ENCODE assay signal across 8 cellular contexts in the genomic region with DNA sequence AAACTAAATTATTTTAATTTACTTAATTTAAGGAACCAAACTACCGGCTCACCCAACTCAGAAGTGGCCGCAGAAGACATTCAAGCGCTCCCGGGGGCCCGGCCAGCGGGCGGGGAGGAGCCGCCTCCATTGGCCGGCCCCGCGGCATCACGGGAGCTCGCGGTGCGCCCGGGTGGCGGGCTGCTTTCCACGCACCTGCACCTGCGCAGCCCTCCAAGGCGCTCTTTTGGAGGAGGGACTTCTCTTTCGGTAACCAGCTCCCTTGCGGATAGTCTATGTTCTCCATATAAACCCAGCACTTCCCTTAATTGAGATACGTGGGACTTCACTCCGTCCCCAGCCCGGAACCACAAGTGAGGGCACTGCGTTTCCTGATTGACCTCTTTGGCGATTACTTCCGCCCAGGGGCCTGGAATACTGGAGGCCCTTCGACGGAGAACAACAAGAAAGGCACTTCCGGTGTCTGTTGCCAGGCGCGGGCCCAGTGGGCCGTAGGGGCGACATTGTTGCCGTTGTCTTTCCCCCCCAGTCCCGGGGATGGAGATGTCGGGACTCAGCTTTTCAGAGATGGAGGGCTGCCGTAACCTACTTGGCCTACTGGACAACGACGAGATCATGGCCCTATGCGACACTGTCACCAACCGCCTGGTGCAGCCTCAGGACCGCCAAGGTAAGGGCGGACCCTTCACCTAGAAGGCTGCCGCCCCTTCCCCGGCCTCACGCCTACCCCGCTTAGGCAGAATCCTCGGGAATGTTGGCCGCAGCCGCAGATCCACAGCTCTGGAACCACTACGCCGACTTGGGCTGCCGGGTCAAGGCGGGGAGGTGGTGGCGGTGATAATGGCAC. TPM values are rescaled to one million over a fixed set of nuclear protein-coding genes. Genes with fewer than 3 reads are reported as not detected.
DNase-seq lines count a peak whose midpoint lies in the region; ATAC-seq and TF ChIP-seq lines count a peak whose summit lies in the region.

A gene (plus strand): TSS at position 444 of the 847 bp plus-strand sequence. CDS start 94 bp downstream, at position 538.

- H3K27me3 ChIP-seq in PC-3 (ENCODE audit: low read length): no peaks in the 10 kb centered on the region
- no peaks in the 10 kb centered on the region for H3K27me3 ChIP-seq in mucosa of rectum (ENCODE audit: control insufficient read depth in 2 of 2, insufficient read depth in 2 of 2, low read length in 2 of 2)

- H3K4me3 Mint-ChIP-seq in IgD-negative memory B cell: peak within 1 kb of the TSS; percentile 97 to 100 (median 98)

- H3K36me3 ChIP-seq in PC-3 (ENCODE audit: low read depth, low read length) (peaks cover 9% of the 10 kb centered on the region; the same call in 1 of the 2 replicates), mucosa of rectum (ENCODE audit: control insufficient read depth in 2 of 2, insufficient read depth in 2 of 2, low read length in 2 of 2) (peaks cover 4 to 10% of the 10 kb centered on the region in 2 donors)

- H3K79me2 ChIP-seq in PC-3 (ENCODE audit: low read length): peaks cover 73% of the 10 kb centered on the region

- no peak for TF ChIP-seq CTCF in PC-3 (conservative IDR thresholded peaks at IDR 0.05; ENCODE audit: low read depth, low read length)

- no peaks in the 10 kb centered on the region for H3K9me2 ChIP-seq in PC-3 (replicated peaks; ENCODE audit: low read length)

- no peaks in the 10 kb centered on the region for H3K9me3 Mint-ChIP-seq in IgD-negative memory B cell

- H4K20me1 ChIP-seq in PC-3 (ENCODE audit: low read length): no peaks in the 10 kb centered on the region

- TF ChIP-seq POLR2A in erythroblast (IDR thresholded peaks at IDR 0.05; ENCODE audit: low read length): peak; percentile 93

- H3K27me3 Mint-ChIP-seq in IgD-negative memory B cell: no peaks in the 10 kb centered on the region

- CTCF ChIA-PET in PC-3 (lab: Charles Lee): interaction anchor here (0.6 kb wide), 1 partner anchor 780 kb away, joined by 4 read pairs; no protein-coding TSS in a partner anchor

- H3K4me1 ChIP-seq in PC-3 (ENCODE audit: insufficient read depth, low read length) (peaks cover 17% of the 10 kb centered on the region; the same call in 1 of the 2 replicates), mucosa of rectum (ENCODE audit: control insufficient read depth in 2 of 2, insufficient read depth in 2 of 2, low read length in 2 of 2) (peaks cover 0 to 19% of the 10 kb centered on the region in 2 donors)

- DNase-seq in DMS153 treated with DMSO at 0.1 percent for 48 hours (lab: John Stamatoyannopoulos, UW; ENCODE audit: unreplicated experiment): peak; percentile 91
- peak; percentile 94 for DNase-seq in PC-3
- peak; percentile 82 for DNase-seq in activated T-cell treated with anti-CD3 and anti-CD28 coated beads, Interleukin-2, amount 50 U/mL, for 1 hour
- peak; percentile 93 to 94 for DNase-seq in erythroblast (lab: John Stamatoyannopoulos, UW)
- peak; percentile 48 to 53 for DNase-seq in stimulated activated CD8-positive, alpha-beta memory T cell treated with anti-CD3 and anti-CD28 coated beads, Interleukin-4, amount 100 ng/mL, for 4 hours (ENCODE audit: low read depth in 2 of 2, low spot score in 1 of 2)

- POLR2A ChIA-PET in PC-3 (lab: Charles Lee; ENCODE audit: unreplicated experiment): no interaction called here

- ATAC-seq in GM21576 (IDR thresholded peaks at IDR 0.05; ENCODE audit: unreplicated experiment) (peak; percentile 74), PC-3 (peak; percentile 87)

- H3K9me3 ChIP-seq in PC-3 (ENCODE audit: low read length) (no peaks in the 10 kb centered on the region), mucosa of rectum (ENCODE audit: control insufficient read depth in 2 of 2, low read length in 2 of 2) (no peaks in the 10 kb centered on the region)

- H3K4me3 ChIP-seq in PC-3 (ENCODE audit: low read length): peak within 1 kb of the TSS; percentile 90
- H3K4me3 ChIP-seq in mucosa of rectum (ENCODE audit: low read length in 2 of 2): peak within 1 kb of the TSS; percentile 81 to 98

- H3K4me1 Mint-ChIP-seq in IgD-negative memory B cell: peaks cover 17 to 31% (median 25%) of the 10 kb centered on the region in 3 donors

- H3K4me2 ChIP-seq in PC-3 (ENCODE audit: low read length): peak within 1 kb of the TSS; percentile 82

- H3K9ac ChIP-seq in PC-3 (ENCODE audit: low read length): peak within 1 kb of the TSS; percentile 92
- peak within 1 kb of the TSS; percentile 83 to 99 for H3K9ac ChIP-seq in mucosa of rectum (ENCODE audit: low read depth in 1 of 2, low read length in 2 of 2)

- TSS peak; percentile 59 for BruUV-seq in PC-3 (replicated peaks; lab: Mats Ljungman, UMichigan)

- H3K36me3 Mint-ChIP-seq in IgD-negative memory B cell: no peaks in the 10 kb centered on the region

- peak within 1 kb of the TSS; percentile 90 to 99 (median 99) for H3K27ac Mint-ChIP-seq in IgD-negative memory B cell

- intact Hi-C loops in PC-3 (cut with micrococcal nuclease): loop anchor here (1.0 kb wide), 1 partner anchor 90 kb away; a partner anchor contains a TSS

- no peaks in the 10 kb centered on the region for H3F3A ChIP-seq in PC-3 (ENCODE audit: low read length, unreplicated experiment)

- peak within 1 kb of the TSS; percentile 87 for H2AFZ ChIP-seq in PC-3 (ENCODE audit: low read length)

- peak within 1 kb of the TSS; percentile 90 for H3K27ac ChIP-seq in PC-3 (ENCODE audit: low read length)
- H3K27ac ChIP-seq in mucosa of rectum (ENCODE audit: low read depth in 2 of 2, low read length in 2 of 2): peak within 1 kb of the TSS; percentile 88 to 96

RNA-seq across cellular contexts. Expression of the gene that starts here (rescaled TPM):
- polyA plus RNA-seq in IgD-negative memory B cell: 30.4 TPM
- total RNA-seq in PC-3 (2014; rRNA removed): 15.7 and 24.3 TPM in 2 replicates

Comparison
In these comparisons a context has a peak if more than half of its experiments do, and no peak if none do; other contexts are left out.
1. Peak in every context shown above with its lines: DNase-seq, ATAC-seq, H3K4me3 ChIP-seq and H3K27ac ChIP-seq.